1 cellular context compared by ENCODE assay signal in the genomic region with DNA sequence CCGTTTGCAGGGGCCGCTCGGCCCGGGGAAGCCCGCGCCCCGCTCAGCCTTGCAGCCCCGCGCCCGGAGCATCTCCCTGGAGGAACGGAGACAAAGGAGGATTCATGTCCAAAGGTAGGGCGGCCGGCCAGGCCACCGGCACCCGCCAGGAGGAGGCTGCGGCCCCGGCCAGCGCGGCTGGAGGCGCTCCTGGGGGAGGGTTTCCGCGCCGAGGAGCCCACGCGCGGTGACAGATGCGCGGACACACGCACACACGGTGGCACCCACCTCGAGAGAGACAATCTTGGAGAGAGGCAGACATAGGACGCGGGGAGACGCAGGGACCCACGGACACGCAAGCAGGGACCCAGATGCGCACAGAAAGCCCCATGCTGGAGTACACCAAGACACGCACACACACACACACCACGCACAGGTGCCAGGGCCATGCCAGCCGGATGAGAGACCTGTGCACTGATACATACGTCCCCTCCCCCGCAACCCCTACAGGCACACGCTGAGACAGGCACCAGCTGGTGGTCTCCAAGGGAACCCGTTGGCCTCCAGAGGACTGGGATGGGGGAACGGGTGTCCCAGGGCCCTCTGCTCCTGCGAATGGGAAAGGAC.
A peak's percentile ranks its signal among the peaks of the same experiment; 100 is the strongest.
TF ChIP-seq lines count a peak whose summit lies in the region.

No MANE protein-coding gene starts in this region.

TF ChIP-seq in H1, 55 proteins besides CTCF, POLR2A, EP300 and RAD21:
- TF ChIP-seq SAP30 (IDR thresholded peaks at IDR 0.05; ENCODE audit: insufficient read depth, insufficient replicate concordance, low read length) (peak; percentile 69), CEBPB (IDR thresholded peaks at IDR 0.05; ENCODE audit: low read depth, low read length) (no peak), KDM4A (IDR thresholded peaks at IDR 0.05; ENCODE audit: low read depth, low read length, severe bottlenecking) (peak; percentile 69), SRF (IDR thresholded peaks at IDR 0.05; ENCODE audit: low read depth, low read length) (no peak), SIN3A (conservative IDR thresholded peaks at IDR 0.05 in 1 of 2, IDR thresholded peaks at IDR 0.05 in 1 of 2; ENCODE audit: low read depth in 1 of 2, low read length in 2 of 2) (peak; percentile 34 to 39; a peak in 1 of 4 replicates), SIX5 (IDR thresholded peaks at IDR 0.05; ENCODE audit: low read depth, low read length) (no peak), PHF8 (conservative IDR thresholded peaks at IDR 0.05; ENCODE audit: low read depth, low read length) (peak; percentile 7; the same call in 1 of the 2 replicates), BCL11A (IDR thresholded peaks at IDR 0.05; ENCODE audit: low read depth in 2 of 2, low read length in 2 of 2) (no peak), ASH2L (IDR thresholded peaks at IDR 0.05; ENCODE audit: low read length) (no peak), TBP (IDR thresholded peaks at IDR 0.05; ENCODE audit: low read depth, low read length) (no peak)
- TF ChIP-seq, protein P1, sequence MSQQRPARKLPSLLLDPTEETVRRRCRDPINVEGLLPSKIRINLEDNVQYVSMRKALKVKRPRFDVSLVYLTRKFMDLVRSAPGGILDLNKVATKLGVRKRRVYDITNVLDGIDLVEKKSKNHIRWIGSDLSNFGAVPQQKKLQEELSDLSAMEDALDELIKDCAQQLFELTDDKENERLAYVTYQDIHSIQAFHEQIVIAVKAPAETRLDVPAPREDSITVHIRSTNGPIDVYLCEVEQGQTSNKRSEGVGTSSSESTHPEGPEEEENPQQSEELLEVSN (IDR thresholded peaks at IDR 0.05) = no peak
